ENCODE assay signal across 9 cellular contexts in the genomic region with DNA sequence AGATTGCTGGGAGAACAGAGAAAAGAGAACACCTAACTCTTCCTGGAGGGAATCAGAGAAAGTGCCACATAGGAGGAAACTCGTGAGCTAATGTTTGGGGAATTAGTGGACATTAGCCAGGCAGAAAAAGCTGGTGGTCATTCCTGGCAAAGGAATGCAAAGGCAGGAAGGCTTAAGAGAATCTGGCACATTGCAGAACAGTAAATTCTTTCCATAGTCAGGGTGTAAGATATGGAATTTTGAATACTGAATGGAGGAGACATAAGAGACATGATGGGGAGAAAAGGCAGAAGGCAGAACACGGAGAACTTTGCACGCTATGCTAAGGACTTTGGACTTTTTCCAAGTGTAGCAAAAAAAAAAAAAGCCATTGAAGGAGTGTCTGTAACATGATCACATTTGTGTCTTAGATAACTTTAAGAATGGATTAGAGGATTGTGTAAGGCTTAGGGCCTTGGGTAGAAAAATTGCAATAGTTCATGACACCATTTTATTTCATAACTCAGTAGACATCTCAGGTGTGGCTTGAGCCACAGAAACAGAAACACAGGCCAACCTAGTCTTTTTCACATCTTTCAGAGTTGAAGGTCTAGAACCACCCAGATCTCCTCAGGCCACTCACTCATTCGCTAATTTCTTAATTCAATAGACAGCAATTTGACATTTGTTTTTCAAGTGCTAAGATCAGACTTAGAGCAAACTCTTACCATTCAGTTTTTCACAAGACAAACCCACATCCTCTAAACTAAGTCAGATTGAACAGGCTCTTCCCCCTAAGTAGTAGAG. TPM values are rescaled to one million over a fixed set of nuclear protein-coding genes. Genes with fewer than 3 reads are reported as not detected.
A peak's percentile ranks its signal among the peaks of the same experiment; 100 is the strongest.
DNase-seq lines count a peak whose midpoint lies in the region; ATAC-seq lines count a peak whose summit lies in the region.
"Had no signal": no experiment of that assay in that cellular context is flagged by ENCODE, and none has a peak within 500 bp of the region (broad histone marks: within the 10 kb centered on the region; RNA-seq: fewer than 3 reads in every experiment).

No MANE protein-coding gene starts in this region.

- POLR2A ChIA-PET in activated CD4-positive, alpha-beta memory T cell treated with anti-CD3 and anti-CD28 coated beads, Interleukin-2, amount 10 ng/mL, durations not matched to agents 7 days and 5 days (lab: Charles Lee): interaction anchor here (1.1 to 1.5 kb wide), 5 partner anchors 17 to 176 kb away, joined by 3 to 5 read pairs (median 3); partner anchors contain the start of genes ATG3 and SLC35A5

- H3K4me1 Mint-ChIP-seq in activated CD4-positive, alpha-beta memory T cell treated with anti-CD3 and anti-CD28 coated beads, Interleukin-2, amount 10 ng/mL, durations not matched to agents 7 days and 5 days: peaks cover 83% of the 10 kb centered on the region

- DNase-seq in A172 (ENCODE audit: low spot score) (peak; percentile 85), kidney glomerular epithelial cell (lab: John Stamatoyannopoulos, UW) (peak; percentile 86)
- DNase-seq in activated CD4-positive, alpha-beta memory T cell treated with anti-CD3 and anti-CD28 coated beads, Interleukin-2, amount 10 ng/mL, durations not matched to agents 7 days and 5 days: no peak
- DNase-seq: activated effector memory CD4-positive, alpha-beta T cell treated with Interleukin-2 at 50 U/mL for 16 hours had no signal

- H3K9me3 Mint-ChIP-seq in activated CD4-positive, alpha-beta memory T cell treated with anti-CD3 and anti-CD28 coated beads, Interleukin-2, amount 10 ng/mL, durations not matched to agents 7 days and 5 days: no peaks in the 10 kb centered on the region

- H3K4me3 Mint-ChIP-seq in activated CD4-positive, alpha-beta memory T cell treated with anti-CD3 and anti-CD28 coated beads, Interleukin-2, amount 10 ng/mL, durations not matched to agents 7 days and 5 days: peak overlapping the region; percentile 5

- CTCF ChIA-PET in activated CD4-positive, alpha-beta memory T cell treated with anti-CD3 and anti-CD28 coated beads, Interleukin-2, amount 10 ng/mL, durations not matched to agents 7 days and 5 days (lab: Charles Lee): interaction anchor here (1.1 kb wide), 1 partner anchor 29 kb away, joined by 8 read pairs; no protein-coding TSS in a partner anchor

- no peaks in the 10 kb centered on the region for H3K27me3 Mint-ChIP-seq in activated CD4-positive, alpha-beta memory T cell treated with anti-CD3 and anti-CD28 coated beads, Interleukin-2, amount 10 ng/mL, durations not matched to agents 7 days and 5 days

- peaks cover 6% of the 10 kb centered on the region for H3K36me3 Mint-ChIP-seq in activated CD4-positive, alpha-beta memory T cell treated with anti-CD3 and anti-CD28 coated beads, Interleukin-2, amount 10 ng/mL, durations not matched to agents 7 days and 5 days (ENCODE audit: low read depth)

- H3K27ac Mint-ChIP-seq in activated CD4-positive, alpha-beta memory T cell treated with anti-CD3 and anti-CD28 coated beads, Interleukin-2, amount 10 ng/mL, durations not matched to agents 7 days and 5 days: peak overlapping the region; percentile 95

- ATAC-seq in GM18867 (IDR thresholded peaks at IDR 0.05; ENCODE audit: unreplicated experiment) (peak; percentile 27), HG02610 (IDR thresholded peaks at IDR 0.05; ENCODE audit: unreplicated experiment) (no peak), HG03378 (IDR thresholded peaks at IDR 0.05; ENCODE audit: unreplicated experiment) (no peak), HG03354 (IDR thresholded peaks at IDR 0.05; ENCODE audit: poor library complexity, severe bottlenecking, unreplicated experiment) (no peak), GM18870 (IDR thresholded peaks at IDR 0.05; ENCODE audit: unreplicated experiment) (no peak)

RNA-seq across cellular contexts. Expression of gene CCDC80, which starts 31.2 kb away (rescaled TPM):
- 24.4 and 56.8 TPM in 2 replicates for total RNA-seq in A172 (2014; rRNA removed; shearing (Covaris generic))
- under 1 TPM; 0.25 to 0.40 TPM for total RNA-seq in activated CD4-positive, alpha-beta memory T cell treated with anti-CD3 and anti-CD28 coated beads, Interleukin-2, amount 10 ng/mL, durations not matched to agents 7 days and 5 days

Comparison
In these comparisons a context has a peak if more than half of its experiments do, and no peak if none do; other contexts are left out.
1. RNA of gene CCDC80, which starts 31.2 kb away (total RNA-seq): 24.4 to 56.8 TPM in A172; 0.25 to 0.40 TPM in activated CD4-positive, alpha-beta memory T cell treated with anti-CD3 and anti-CD28 coated beads, Interleukin-2, amount 10 ng/mL, durations not matched to agents 7 days and 5 days; every median in the first group is over 10 times any median in the second.